In genomic region chr18:48529796-48530195, GRCh38 we compare ENCODE assay signal across 11 cellular contexts. TPM values are rescaled to one million over a fixed set of nuclear protein-coding genes. Genes with fewer than 3 reads are reported as not detected.
DNase-seq lines count a peak whose midpoint lies in the region; ATAC-seq, FAIRE-seq and TF ChIP-seq lines count a peak whose summit lies in the region.
"Had no signal": no experiment of that assay in that cellular context is flagged by ENCODE, and none has a peak within 500 bp of the region (broad histone marks: within the 10 kb centered on the region; RNA-seq: fewer than 3 reads in every experiment).

No MANE protein-coding gene starts in this region.

- H3K27me3 ChIP-seq in trophoblast cell (ENCODE audit: insufficient read depth, low read length) = no peaks in the 10 kb centered on the region

- H2AFZ ChIP-seq in trophoblast cell (ENCODE audit: insufficient read depth, low read length, poor library complexity) = no peak overlapping the region

- peaks cover 2% of the 10 kb centered on the region in 2 experiments for H3K4me1 ChIP-seq in trophoblast cell (ENCODE audit: control insufficient read depth in 1 of 2, insufficient read depth in 2 of 2, low read length in 2 of 2)
- H3K4me1 ChIP-seq: lower lobe of right lung had no signal

- H3K4me2 ChIP-seq in trophoblast cell (ENCODE audit: low read length) = no peak overlapping the region

- no peak for TF ChIP-seq CTCF in fibroblast of mammary gland (conservative IDR thresholded peaks at IDR 0.05; ENCODE audit: control insufficient read depth, insufficient read depth, low read depth, low read length)

- H2BK5ac ChIP-seq in trophoblast cell (ENCODE audit: low read depth, low read length, poor library complexity) = no peak overlapping the region

- H3K36me3 ChIP-seq in trophoblast cell (ENCODE audit: control insufficient read depth in 1 of 2, insufficient read depth in 2 of 2, low read length in 2 of 2) = no peaks in the 10 kb centered on the region
- H3K36me3 ChIP-seq: lower lobe of right lung had no signal

- no peak overlapping the region for H3K23ac ChIP-seq in trophoblast cell (ENCODE audit: low read length)

- no peak overlapping the region for H3K14ac ChIP-seq in trophoblast cell (ENCODE audit: low read length)

- H3K9me3 ChIP-seq in trophoblast cell (ENCODE audit: insufficient read depth, low read depth, low read length) = peaks cover under 1% of the 10 kb centered on the region
- H3K9me3 ChIP-seq: lower lobe of right lung had no signal

- TF ChIP-seq POLR2A in GM12891 (IDR thresholded peaks at IDR 0.05; ENCODE audit: low read depth, low read length) = no peak

- no peak for ATAC-seq in GM18502 (IDR thresholded peaks at IDR 0.05; ENCODE audit: poor library complexity, unreplicated experiment)
- ATAC-seq: HCT116, lower lobe of right lung had no signal

- H3K18ac ChIP-seq in trophoblast cell (ENCODE audit: low read length) = no peak overlapping the region

- no CpG with 5 or more reads among the region's 2 CpGs for WGBS in trophoblast cell (ENCODE audit: extremely low coverage, insufficient coverage, insufficient read length)

- H3K27ac ChIP-seq in trophoblast cell (ENCODE audit: low read depth, low read length) = no peak overlapping the region
- H3K27ac ChIP-seq: lower lobe of right lung had no signal

- H3K79me1 ChIP-seq in trophoblast cell (ENCODE audit: low read length) = peaks cover 2% of the 10 kb centered on the region

- H3K79me2 ChIP-seq in trophoblast cell (ENCODE audit: control insufficient read depth, insufficient read depth, low read length, poor library complexity) = no peaks in the 10 kb centered on the region

- no peak for DNase-seq in GM12891 (ENCODE audit: insufficient read length, low spot score)
- DNase-seq in RPMI7951 (ENCODE audit: low read depth) = peak; percentile 78
- peak; percentile 56 for DNase-seq in fibroblast of mammary gland (ENCODE audit: low read depth)
- DNase-seq in trophoblast cell = peak; percentile 71 to 81
- DNase-seq in NCI-H1930 (lab: John Stamatoyannopoulos, UW) = no peak
- no peak for DNase-seq in NK-92 treated with Interleukin-12 subunit alpha and Interleukin-12 subunit beta, amount 100 ng/mL, for 24 hours (lab: John Stamatoyannopoulos, UW)
- DNase-seq: activated CD4-positive, alpha-beta T cell treated with anti-CD3 and anti-CD28 coated beads, Interleukin-2, amount 50 U/mL, for 48 hours; lower lobe of right lung; NCI-H2081 treated with DMSO at 0.1 percent for 48 hours had no signal

- H4K12ac ChIP-seq in trophoblast cell (ENCODE audit: low read depth, low read length) = no peak overlapping the region

- H3K9ac ChIP-seq in trophoblast cell (ENCODE audit: low read length) = no peak overlapping the region

- H2BK12ac ChIP-seq in trophoblast cell (ENCODE audit: low read length) = no peak overlapping the region

- no peak overlapping the region for H2AK5ac ChIP-seq in trophoblast cell (ENCODE audit: low read length)

- no peak overlapping the region for H4K91ac ChIP-seq in trophoblast cell (ENCODE audit: low read depth, low read length)

- H2BK120ac ChIP-seq in trophoblast cell (ENCODE audit: insufficient read depth, low read length, poor library complexity) = no peak overlapping the region

- H4K8ac ChIP-seq in trophoblast cell (ENCODE audit: low read depth, low read length) = no peak overlapping the region

- H3K4ac ChIP-seq in trophoblast cell (ENCODE audit: low read depth, low read length) = no peak overlapping the region

- H3K4me3 ChIP-seq in fibroblast of mammary gland (ENCODE audit: control insufficient read depth, low read depth, low read length) = no peak overlapping the region
- no peak overlapping the region for H3K4me3 ChIP-seq in trophoblast cell (ENCODE audit: low read depth, low read length)
- H3K4me3 ChIP-seq: lower lobe of right lung had no signal

- FAIRE-seq in GM12891 (lab: Jason Lieb, UNC) = peak; percentile 51

TF ChIP-seq in GM12891, 5 proteins besides CTCF, POLR2A, EP300 and RAD21:
- no peak for TF ChIP-seq POLR2AphosphoS5 (IDR thresholded peaks at IDR 0.05; ENCODE audit: low read depth, low read length)
TF ChIP-seq in GM12891: peak in this region for 0.

RNA-seq across cellular contexts. Expression of gene CTIF, which starts 9.0 kb away (rescaled TPM):
- polyA plus RNA-seq in GM12891 (2012; ENCODE audit: low read depth, missing spikeins) = 2.4 TPM
- total RNA-seq in RPMI7951 (2014; rRNA removed; shearing (Covaris generic)) = 3.5 and 4.6 TPM in 2 replicates
- polyA plus RNA-seq in trophoblast cell (2013) = 19.3 and 22.5 TPM in 2 replicates

Comparison
In these comparisons a context has a peak if more than half of its experiments do, and no peak if none do; other contexts are left out.
1. DNase-seq: peak in RPMI7951 (single experiment), fibroblast of mammary gland (single experiment) and trophoblast cell (2 of 2); none in GM12891 (single experiment), NCI-H1930 (0 of 2) and NK-92 treated with Interleukin-12 subunit alpha and Interleukin-12 subunit beta, amount 100 ng/mL, for 24 hours (single experiment).